In genomic region chr16:88360401-88360800, GRCh38 we compare ENCODE assay signal across 2 cellular contexts. TPM values are rescaled to one million over a fixed set of nuclear protein-coding genes. Genes with fewer than 3 reads are reported as not detected.
"Had no signal": no experiment of that assay in that cellular context is flagged by ENCODE, and none has a peak within 500 bp of the region (broad histone marks: within the 10 kb centered on the region; RNA-seq: fewer than 3 reads in every experiment).

No MANE protein-coding gene starts in this region.

RNA-seq across cellular contexts. Expression of gene ZNF469, which starts 22.4 kb away (rescaled TPM):
- total RNA-seq: SJCRH30, SK-MEL-5 had no signal
